In the genomic region with DNA sequence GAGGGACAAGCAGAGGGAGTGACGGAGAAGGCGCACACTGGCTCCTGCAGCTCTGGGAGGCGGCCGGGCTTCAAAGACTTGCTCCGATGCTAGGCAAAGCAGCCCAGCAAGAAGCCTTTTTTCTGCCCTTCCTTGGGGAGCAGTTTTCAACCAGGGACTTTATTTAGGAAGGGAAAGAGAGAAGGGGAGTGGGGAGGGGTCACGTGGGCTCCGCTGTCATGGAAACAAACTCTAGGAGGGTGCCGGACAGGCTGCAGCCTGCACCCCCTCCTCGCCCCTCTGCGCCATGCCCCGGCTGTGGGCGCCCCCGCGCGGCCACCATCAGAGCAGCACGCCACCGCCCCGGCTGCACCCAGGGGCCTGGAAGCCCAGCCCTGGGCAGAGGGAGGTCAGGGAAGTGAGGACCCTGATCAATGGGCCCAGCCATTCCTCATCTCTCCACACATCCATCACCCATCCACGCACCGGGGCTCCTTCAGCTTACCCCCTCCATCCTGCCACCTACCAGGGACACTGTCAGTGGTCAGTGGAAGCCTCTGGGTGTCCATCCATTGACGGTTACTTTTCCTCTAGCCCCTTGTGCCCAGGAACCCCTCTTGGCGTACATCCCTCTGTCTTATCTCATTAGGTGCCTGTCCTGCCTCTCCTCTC, we compare ENCODE assay signal across 8 cellular contexts.
DNase-seq lines count a peak whose midpoint lies in the region; ATAC-seq, FAIRE-seq and TF ChIP-seq lines count a peak whose summit lies in the region.

No MANE protein-coding gene starts in this region.

- ATAC-seq in GM21423 (IDR thresholded peaks at IDR 0.05; ENCODE audit: unreplicated experiment), result peak; percentile 44
- peak; percentile 78 for ATAC-seq in WTC11
- ATAC-seq in GM19324 (IDR thresholded peaks at IDR 0.05; ENCODE audit: low FRiP score, unreplicated experiment), result no peak

- H3K4me3 Mint-ChIP-seq in CD14-positive monocyte (peak overlapping the region in 1 of 2 donors; percentile 63), WTC11 (peak overlapping the region; percentile 76)

- H3K9me3 ChIP-seq in breast epithelium, result no peaks in the 10 kb centered on the region
- H3K9me3 ChIP-seq in kidney (ENCODE audit: control insufficient read depth in 1 of 2, low read length in 2 of 2), result no peaks in the 10 kb centered on the region

- TF ChIP-seq CTCF in CD14-positive monocyte (IDR thresholded peaks at IDR 0.05) (peak; percentile 87), WTC11 (IDR thresholded peaks at IDR 0.05) (peak; percentile 83), breast epithelium (IDR thresholded peaks at IDR 0.05) (peak; percentile 26 to 83 (median 70)), kidney (IDR thresholded peaks at IDR 0.05; ENCODE audit: borderline replicate concordance, extremely low read depth, insufficient read depth) (peak; percentile 76)

- H3K36me3 Mint-ChIP-seq in CD14-positive monocyte (no peaks in the 10 kb centered on the region), WTC11 (no peaks in the 10 kb centered on the region)

- H3K9ac ChIP-seq in kidney (ENCODE audit: low read length in 2 of 2), result no peak overlapping the region

- CTCF ChIA-PET in WTC11 (lab: Charles Lee), result interaction anchor here (0.6 to 6.1 kb wide), 41 partner anchors 8 to 240 kb away, joined by 3 to 140 read pairs (median 7); a partner anchor contains a TSS

- intact Hi-C loops in CD14-positive monocyte (cut with micrococcal nuclease) (loop anchor here in 1 of 2 donors (10.0 kb wide), 1 partner anchor 242 kb away; no protein-coding TSS in a partner anchor), breast epithelium (cut with DNase I; ENCODE audit: low total_unique reads) (no loop called here), kidney (cut with DNase I) (loop anchor here (10.0 kb wide), 1 partner anchor 82 kb away; no protein-coding TSS in a partner anchor)

- POLR2A ChIA-PET in WTC11 (lab: Charles Lee), result interaction anchor here (0.5 to 2.4 kb wide), 6 partner anchors 22 to 132 kb away, joined by 3 to 8 read pairs (median 4); no protein-coding TSS in a partner anchor

- DNase-seq in CD14-positive monocyte (ENCODE audit: low spot score) (no peak), NCI-H128 (lab: John Stamatoyannopoulos, UW; ENCODE audit: unreplicated experiment) (peak; percentile 50), WTC11 (ENCODE audit: low spot score) (peak; percentile 86), breast epithelium (ENCODE audit: low spot score in 2 of 2) (no peak), kidney (peak; percentile 78)
- DNase-seq in stimulated activated CD4-positive, alpha-beta T cell treated with anti-CD3 and anti-CD28 coated beads, Interleukin-2, amount 100 ng/mL, for 4 hours (ENCODE audit: low read depth), result peak; percentile 49

- TF ChIP-seq POLR2A in breast epithelium (IDR thresholded peaks at IDR 0.05), result no peak

- peaks cover 0 to 30% of the 10 kb centered on the region in 2 donors for H3K27me3 ChIP-seq in breast epithelium

- H3K27me3 Mint-ChIP-seq in CD14-positive monocyte (ENCODE audit: low read depth in 3 of 3) (peaks cover 26 to 53% (median 39%) of the 10 kb centered on the region in 3 donors), WTC11 (ENCODE audit: low read depth) (0 out of 2 replicates have a peak, but pooled peaks cover 5% of the 10 kb centered on the region)

- H3K27ac ChIP-seq in breast epithelium (no peak overlapping the region), kidney (ENCODE audit: low read depth in 2 of 2, low read length in 2 of 2) (no peak overlapping the region)

- H3K36me3 ChIP-seq in breast epithelium (no peaks in the 10 kb centered on the region), kidney (ENCODE audit: control insufficient read depth in 1 of 2, insufficient read depth in 2 of 2, low read length in 2 of 2) (no peaks in the 10 kb centered on the region)

- FAIRE-seq in kidney (lab: Jason Lieb, UNC), result no peak

- peaks cover 5% of the 10 kb centered on the region for H3K4me1 Mint-ChIP-seq in CD14-positive monocyte
- H3K4me1 Mint-ChIP-seq in WTC11, result peaks cover 15% of the 10 kb centered on the region

- H3K4me3 ChIP-seq in breast epithelium (peak overlapping the region in 2 of 3 donors; percentile 36 to 59), kidney (ENCODE audit: low read length in 2 of 2) (no peak overlapping the region)

- no peaks in the 10 kb centered on the region for H3K4me1 ChIP-seq in breast epithelium
- peaks cover 0 to 2% of the 10 kb centered on the region in 2 donors for H3K4me1 ChIP-seq in kidney (ENCODE audit: control insufficient read depth in 1 of 2, insufficient read depth in 1 of 2, low read depth in 1 of 2, low read length in 2 of 2)

- peaks cover 0 to 2% (median 0%) of the 10 kb centered on the region in 7 donors for H3K9me3 Mint-ChIP-seq in CD14-positive monocyte
- H3K9me3 Mint-ChIP-seq in WTC11, result no peaks in the 10 kb centered on the region

- H3K27ac Mint-ChIP-seq in CD14-positive monocyte, result no peak overlapping the region
- H3K27ac Mint-ChIP-seq in WTC11, result no peak overlapping the region

TF ChIP-seq in WTC11, 78 proteins besides CTCF, POLR2A, EP300 and RAD21 (continues in another document):
- TF ChIP-seq TEAD1 (CRISPR knock-in tag; IDR thresholded peaks at IDR 0.05) (no peak), ZNF396 (CRISPR knock-in tag; IDR thresholded peaks at IDR 0.05; ENCODE audit: borderline replicate concordance) (no peak)
- TF ChIP-seq, protein P1, sequence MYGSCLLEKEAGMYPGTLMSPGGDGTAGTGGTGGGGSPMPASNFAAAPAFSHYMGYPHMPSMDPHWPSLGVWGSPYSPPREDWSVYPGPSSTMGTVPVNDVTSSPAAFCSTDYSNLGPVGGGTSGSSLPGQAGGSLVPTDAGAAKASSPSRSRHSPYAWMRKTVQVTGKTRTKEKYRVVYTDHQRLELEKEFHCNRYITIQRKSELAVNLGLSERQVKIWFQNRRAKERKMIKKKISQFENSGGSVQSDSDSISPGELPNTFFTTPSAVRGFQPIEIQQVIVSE (CRISPR knock-in tag; IDR thresholded peaks at IDR 0.05; ENCODE audit: borderline replicate concordance), result no peak
- TF ChIP-seq, protein P2, sequence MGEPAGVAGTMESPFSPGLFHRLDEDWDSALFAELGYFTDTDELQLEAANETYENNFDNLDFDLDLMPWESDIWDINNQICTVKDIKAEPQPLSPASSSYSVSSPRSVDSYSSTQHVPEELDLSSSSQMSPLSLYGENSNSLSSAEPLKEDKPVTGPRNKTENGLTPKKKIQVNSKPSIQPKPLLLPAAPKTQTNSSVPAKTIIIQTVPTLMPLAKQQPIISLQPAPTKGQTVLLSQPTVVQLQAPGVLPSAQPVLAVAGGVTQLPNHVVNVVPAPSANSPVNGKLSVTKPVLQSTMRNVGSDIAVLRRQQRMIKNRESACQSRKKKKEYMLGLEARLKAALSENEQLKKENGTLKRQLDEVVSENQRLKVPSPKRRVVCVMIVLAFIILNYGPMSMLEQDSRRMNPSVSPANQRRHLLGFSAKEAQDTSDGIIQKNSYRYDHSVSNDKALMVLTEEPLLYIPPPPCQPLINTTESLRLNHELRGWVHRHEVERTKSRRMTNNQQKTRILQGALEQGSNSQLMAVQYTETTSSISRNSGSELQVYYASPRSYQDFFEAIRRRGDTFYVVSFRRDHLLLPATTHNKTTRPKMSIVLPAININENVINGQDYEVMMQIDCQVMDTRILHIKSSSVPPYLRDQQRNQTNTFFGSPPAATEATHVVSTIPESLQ (CRISPR knock-in tag; IDR thresholded peaks at IDR 0.05), result no peak
- TF ChIP-seq, protein P3, sequence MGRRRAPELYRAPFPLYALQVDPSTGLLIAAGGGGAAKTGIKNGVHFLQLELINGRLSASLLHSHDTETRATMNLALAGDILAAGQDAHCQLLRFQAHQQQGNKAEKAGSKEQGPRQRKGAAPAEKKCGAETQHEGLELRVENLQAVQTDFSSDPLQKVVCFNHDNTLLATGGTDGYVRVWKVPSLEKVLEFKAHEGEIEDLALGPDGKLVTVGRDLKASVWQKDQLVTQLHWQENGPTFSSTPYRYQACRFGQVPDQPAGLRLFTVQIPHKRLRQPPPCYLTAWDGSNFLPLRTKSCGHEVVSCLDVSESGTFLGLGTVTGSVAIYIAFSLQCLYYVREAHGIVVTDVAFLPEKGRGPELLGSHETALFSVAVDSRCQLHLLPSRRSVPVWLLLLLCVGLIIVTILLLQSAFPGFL (CRISPR knock-in tag; IDR thresholded peaks at IDR 0.05; ENCODE audit: borderline replicate concordance), result no peak
- TF ChIP-seq, protein P4, sequence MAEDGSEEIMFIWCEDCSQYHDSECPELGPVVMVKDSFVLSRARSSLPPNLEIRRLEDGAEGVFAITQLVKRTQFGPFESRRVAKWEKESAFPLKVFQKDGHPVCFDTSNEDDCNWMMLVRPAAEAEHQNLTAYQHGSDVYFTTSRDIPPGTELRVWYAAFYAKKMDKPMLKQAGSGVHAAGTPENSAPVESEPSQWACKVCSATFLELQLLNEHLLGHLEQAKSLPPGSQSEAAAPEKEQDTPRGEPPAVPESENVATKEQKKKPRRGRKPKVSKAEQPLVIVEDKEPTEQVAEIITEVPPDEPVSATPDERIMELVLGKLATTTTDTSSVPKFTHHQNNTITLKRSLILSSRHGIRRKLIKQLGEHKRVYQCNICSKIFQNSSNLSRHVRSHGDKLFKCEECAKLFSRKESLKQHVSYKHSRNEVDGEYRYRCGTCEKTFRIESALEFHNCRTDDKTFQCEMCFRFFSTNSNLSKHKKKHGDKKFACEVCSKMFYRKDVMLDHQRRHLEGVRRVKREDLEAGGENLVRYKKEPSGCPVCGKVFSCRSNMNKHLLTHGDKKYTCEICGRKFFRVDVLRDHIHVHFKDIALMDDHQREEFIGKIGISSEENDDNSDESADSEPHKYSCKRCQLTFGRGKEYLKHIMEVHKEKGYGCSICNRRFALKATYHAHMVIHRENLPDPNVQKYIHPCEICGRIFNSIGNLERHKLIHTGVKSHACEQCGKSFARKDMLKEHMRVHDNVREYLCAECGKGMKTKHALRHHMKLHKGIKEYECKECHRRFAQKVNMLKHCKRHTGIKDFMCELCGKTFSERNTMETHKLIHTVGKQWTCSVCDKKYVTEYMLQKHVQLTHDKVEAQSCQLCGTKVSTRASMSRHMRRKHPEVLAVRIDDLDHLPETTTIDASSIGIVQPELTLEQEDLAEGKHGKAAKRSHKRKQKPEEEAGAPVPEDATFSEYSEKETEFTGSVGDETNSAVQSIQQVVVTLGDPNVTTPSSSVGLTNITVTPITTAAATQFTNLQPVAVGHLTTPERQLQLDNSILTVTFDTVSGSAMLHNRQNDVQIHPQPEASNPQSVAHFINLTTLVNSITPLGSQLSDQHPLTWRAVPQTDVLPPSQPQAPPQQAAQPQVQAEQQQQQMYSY (CRISPR knock-in tag; IDR thresholded peaks at IDR 0.05), result no peak

Comparison
In these comparisons a context has a peak if more than half of its experiments do, and no peak if none do; other contexts are left out.
1. DNase-seq: peak in NCI-H128 (single experiment), WTC11 (single experiment), kidney (single experiment) and stimulated activated CD4-positive, alpha-beta T cell treated with anti-CD3 and anti-CD28 coated beads, Interleukin-2, amount 100 ng/mL, for 4 hours (single experiment); none in CD14-positive monocyte (single experiment) and breast epithelium (0 of 2).
2. H3K4me3 ChIP-seq: peak in breast epithelium (2 of 3); none in kidney (0 of 2).
3. Peak in every context shown above with its lines, with median percentiles within 50 percentile points of each other: CTCF ChIP-seq.